Comparison of ENCODE assay signal across 26 cellular contexts in the genomic region with DNA sequence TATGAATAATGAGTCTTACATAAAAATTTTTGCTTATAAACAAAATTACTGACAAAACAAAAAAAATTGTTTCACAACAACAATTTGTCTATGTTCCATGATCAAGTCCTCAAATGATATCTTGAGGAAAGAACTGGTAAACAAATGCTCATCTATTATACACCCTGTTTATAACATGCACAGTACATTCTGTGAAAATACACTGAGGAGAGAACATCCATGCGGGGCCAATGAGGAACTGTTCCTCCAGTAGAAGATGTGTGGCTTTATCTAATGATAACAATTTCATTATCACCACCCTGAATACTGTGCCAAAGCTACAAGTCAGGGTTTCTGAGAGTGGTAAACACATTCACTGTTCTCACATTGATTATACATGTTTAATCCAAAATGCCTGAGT.
"Had no signal": no experiment of that assay in that cellular context is flagged by ENCODE, and none has a peak within 500 bp of the region (broad histone marks: within the 10 kb centered on the region; RNA-seq: fewer than 3 reads in every experiment).

No MANE protein-coding gene starts in this region.

- H3K27me3 ChIP-seq: hepatocyte, ovary, spleen, tibial nerve, uterus had no signal

- ATAC-seq: activated CD8-positive, alpha-beta T cell treated with anti-CD3 and anti-CD28 coated beads for 36 hours; activated T-cell treated with anti-CD3 and anti-CD28 coated beads, Interleukin-2, amount 50 U/mL, for 4 hours; activated T-helper 17 cell treated with anti-CD3 and anti-CD28 coated beads, Interleukin-2, amount 50 U/mL, for 72 hours; left ventricle myocardium superior; naive thymus-derived CD4-positive, alpha-beta T cell; T-cell; WTC11 had no signal

- FAIRE-seq: colon, endometrium, frontal cortex had no signal

- H3K27ac Mint-ChIP-seq: activated CD8-positive, alpha-beta T cell treated with anti-CD3 and anti-CD28 coated beads for 36 hours; activated naive CD8-positive, alpha-beta T cell; activated T-helper 17 cell treated with anti-CD3 and anti-CD28 coated beads, Interleukin-2, amount 50 U/mL, for 72 hours; naive thymus-derived CD4-positive, alpha-beta T cell; progenitor cell of endocrine pancreas; T-cell; WTC11 had no signal

- DNase-seq: activated CD4-positive, alpha-beta T cell treated with anti-CD3 and anti-CD28 coated beads, Interleukin-2, amount 50 U/mL, for 1 hour; activated CD8-positive, alpha-beta T cell treated with anti-CD3 and anti-CD28 coated beads for 36 hours; activated T-cell treated with anti-CD3 and anti-CD28 coated beads, Interleukin-2, amount 50 U/mL, for 4 hours; anterior cingulate cortex; effector CD8-positive, alpha-beta T cell; glutamatergic neuron; islet precursor cell; left ventricle myocardium superior; naive thymus-derived CD4-positive, alpha-beta T cell; ovary; retina; spleen; stimulated activated CD4-positive, alpha-beta T cell treated with anti-CD3 and anti-CD28 coated beads, Interleukin-2, amount 100 ng/mL, for 48 hours; stimulated activated naive CD4-positive, alpha-beta T cell treated with Interleukin-2 at 50 U/mL for 16 hours; T-cell; uterus had no signal

- H3K4me1 Mint-ChIP-seq: WTC11 had no signal

- H3K36me3 ChIP-seq: ovary, uterus had no signal

- H3K27ac ChIP-seq: epithelial cell of prostate, ovary, tibial nerve, uterus had no signal

- H3K27me3 Mint-ChIP-seq: activated CD8-positive, alpha-beta T cell treated with anti-CD3 and anti-CD28 coated beads for 36 hours; activated naive CD8-positive, alpha-beta T cell; activated T-helper 17 cell treated with anti-CD3 and anti-CD28 coated beads, Interleukin-2, amount 50 U/mL, for 72 hours; naive thymus-derived CD4-positive, alpha-beta T cell; progenitor cell of endocrine pancreas; T-cell had no signal

- H3K4me3 ChIP-seq: hepatocyte, ovary, spleen, tibial nerve, uterus had no signal

- H3K4me3 Mint-ChIP-seq: activated CD8-positive, alpha-beta T cell treated with anti-CD3 and anti-CD28 coated beads for 36 hours; activated naive CD8-positive, alpha-beta T cell; activated T-cell treated with anti-CD3 and anti-CD28 coated beads, Interleukin-2, amount 50 U/mL, for 4 hours; activated T-helper 17 cell treated with anti-CD3 and anti-CD28 coated beads, Interleukin-2, amount 50 U/mL, for 72 hours; naive thymus-derived CD4-positive, alpha-beta T cell; T-cell; WTC11 had no signal

- H3K9me3 ChIP-seq: ovary, spleen, tibial nerve, uterus had no signal

- H3K4me1 ChIP-seq: uterus had no signal

- H3K9me3 Mint-ChIP-seq: activated CD8-positive, alpha-beta T cell treated with anti-CD3 and anti-CD28 coated beads for 36 hours; activated T-cell treated with anti-CD3 and anti-CD28 coated beads, Interleukin-2, amount 50 U/mL, for 4 hours; activated T-helper 17 cell treated with anti-CD3 and anti-CD28 coated beads, Interleukin-2, amount 50 U/mL, for 72 hours; naive thymus-derived CD4-positive, alpha-beta T cell; T-cell; WTC11 had no signal
